ENCODE assay signal across 21 cellular contexts in genomic region chr1:53601867-53602266, GRCh38.
"Had no signal": no experiment of that assay in that cellular context is flagged by ENCODE, and none has a peak within 500 bp of the region (broad histone marks: within the 10 kb centered on the region; RNA-seq: fewer than 3 reads in every experiment).

No MANE protein-coding gene starts in this region.

- H3K36me3 Mint-ChIP-seq: activated naive CD8-positive, alpha-beta T cell had no signal

- H3K4me3 ChIP-seq: Peyer's patch, SJSA1 had no signal

- H3K36me3 ChIP-seq: brain microvascular endothelial cell, Peyer's patch, SJSA1 had no signal

- DNase-seq: activated CD4-positive, alpha-beta T cell treated with anti-CD3 and anti-CD28 coated beads for 4 hours; activated CD8-positive, alpha-beta T cell treated with anti-CD3 and anti-CD28 coated beads, Interleukin-2, amount 10 ng/mL, durations not matched to agents 7 days and 5 days; activated naive CD4-positive, alpha-beta T cell; activated T-cell treated with anti-CD3 and anti-CD28 coated beads, Interleukin-2, amount 50 U/mL, for 72 hours; amygdala; brain microvascular endothelial cell; Karpas-422; MM.1S; NCI-H1105; NCI-H1436; NCI-H1694 treated with DMSO at 0.1 percent for 48 hours; NCI-H2029 treated with DMSO at 0.1 percent for 48 hours; NCI-H446; NCI-H524; Peyer's patch; SHP77 had no signal

- H3K9me3 Mint-ChIP-seq: activated T-cell treated with anti-CD3 and anti-CD28 coated beads, Interleukin-2, amount 50 U/mL, for 72 hours; activated T-helper 2 cell treated with anti-CD3 and anti-CD28 coated beads, Interferon-gamma antibody, Interleukin-2, Interleukin-4, amounts not matched to agents 10 μg/mL and 5 μg/mL and 100 μg/mL, durations not matched to agents 14 hours and 24 hours and 36 hours; T-helper 1 cell treated with Interleukin-12 subunit alpha and Interleukin-12 subunit beta and Interleukin-4 antibody, amounts not matched to agents 30 μg/mL and 1 μg/mL, for 36 hours had no signal

- H3K4me3 Mint-ChIP-seq: activated CD8-positive, alpha-beta T cell treated with anti-CD3 and anti-CD28 coated beads, Interleukin-2, amount 10 ng/mL, durations not matched to agents 7 days and 5 days; activated naive CD8-positive, alpha-beta T cell; activated T-cell treated with anti-CD3 and anti-CD28 coated beads, Interleukin-2, amount 50 U/mL, for 72 hours; T-helper 1 cell treated with Interleukin-12 subunit alpha and Interleukin-12 subunit beta and Interleukin-4 antibody, amounts not matched to agents 30 μg/mL and 1 μg/mL, for 36 hours had no signal

- H3K27me3 ChIP-seq: brain microvascular endothelial cell, Peyer's patch, SJSA1 had no signal

- H3K27me3 Mint-ChIP-seq: activated naive CD8-positive, alpha-beta T cell had no signal

- H3K4me1 ChIP-seq: Peyer's patch, SJSA1 had no signal

- H3K9me3 ChIP-seq: Peyer's patch, SJSA1 had no signal

- H3K27ac Mint-ChIP-seq: activated CD8-positive, alpha-beta T cell treated with anti-CD3 and anti-CD28 coated beads, Interleukin-2, amount 10 ng/mL, durations not matched to agents 7 days and 5 days; activated naive CD8-positive, alpha-beta T cell; activated T-cell treated with anti-CD3 and anti-CD28 coated beads, Interleukin-2, amount 50 U/mL, for 72 hours; activated T-helper 2 cell treated with anti-CD3 and anti-CD28 coated beads, Interferon-gamma antibody, Interleukin-2, Interleukin-4, amounts not matched to agents 10 μg/mL and 5 μg/mL and 100 μg/mL, durations not matched to agents 14 hours and 24 hours and 36 hours; T-helper 1 cell treated with Interleukin-12 subunit alpha and Interleukin-12 subunit beta and Interleukin-4 antibody, amounts not matched to agents 30 μg/mL and 1 μg/mL, for 36 hours had no signal

- H3K27ac ChIP-seq: brain microvascular endothelial cell, Peyer's patch, RWPE1, SJSA1 had no signal
